Comparison of ENCODE assay signal across 10 cellular contexts in the genomic region with DNA sequence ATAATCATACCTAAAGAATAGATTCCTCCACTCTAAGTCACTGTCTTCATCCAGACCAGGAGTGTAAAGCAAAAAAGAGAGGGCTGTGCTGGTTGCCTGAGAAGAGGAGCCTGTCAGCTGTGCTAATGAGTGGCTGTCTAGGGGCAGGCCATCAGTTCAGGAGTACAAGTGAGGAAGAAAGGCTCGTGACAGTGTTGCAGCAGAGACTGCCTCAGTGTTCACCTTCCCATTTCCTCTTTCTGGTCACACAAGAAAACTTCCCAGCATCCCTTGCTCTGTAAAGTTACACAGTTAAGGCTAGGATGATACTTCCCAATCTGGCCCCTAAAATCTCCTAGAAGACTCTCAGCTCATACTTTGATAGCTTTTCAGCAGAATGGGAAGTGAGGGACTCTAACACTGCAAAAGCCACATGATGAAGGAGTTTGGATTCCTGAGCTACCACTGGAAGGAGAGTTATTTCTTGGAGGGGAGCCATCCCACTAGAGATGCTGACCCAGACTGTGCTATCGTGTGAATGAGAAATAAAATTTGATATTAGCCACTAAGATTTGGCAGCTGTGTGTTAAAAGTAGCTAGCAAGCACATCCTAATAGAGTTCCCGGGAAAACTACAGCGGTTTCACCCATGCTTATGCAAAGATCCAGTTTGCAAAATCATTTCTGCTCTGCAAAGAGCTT.
A peak's percentile ranks its signal among the peaks of the same experiment; 100 is the strongest.
DNase-seq lines count a peak whose midpoint lies in the region; ATAC-seq lines count a peak whose summit lies in the region.
"Had no signal": no experiment of that assay in that cellular context is flagged by ENCODE, and none has a peak within 500 bp of the region (broad histone marks: within the 10 kb centered on the region; RNA-seq: fewer than 3 reads in every experiment).

No MANE protein-coding gene starts in this region.

- peak; percentile 38 for DNase-seq in ELR (ENCODE audit: low read depth)
- peak; percentile 88 for DNase-seq in M059J (ENCODE audit: low read depth)
- peak; percentile 20 for DNase-seq in left kidney (ENCODE audit: low read depth, low spot score)
- no peak for DNase-seq in HT-29 (ENCODE audit: low spot score)
- no peak for DNase-seq in DMS53 treated with DMSO at 0.1 percent for 48 hours (lab: John Stamatoyannopoulos, UW; ENCODE audit: unreplicated experiment)
- no peak for DNase-seq in NCI-H2081 treated with DMSO at 0.1 percent for 48 hours (lab: John Stamatoyannopoulos, UW)
- DNase-seq: DND-41 had no signal

- ATAC-seq in GM21717 (IDR thresholded peaks at IDR 0.05; ENCODE audit: unreplicated experiment) (peak; percentile 94), HG03521 (IDR thresholded peaks at IDR 0.05; ENCODE audit: unreplicated experiment) (no peak)
- ATAC-seq: Right ventricle myocardium inferior had no signal

Comparison
In these comparisons a context has a peak if more than half of its experiments do, and no peak if none do; other contexts are left out.
1. DNase-seq: peak in ELR (single experiment), M059J (single experiment) and left kidney (single experiment); none in HT-29 (single experiment), DMS53 treated with DMSO at 0.1 percent for 48 hours (single experiment) and NCI-H2081 treated with DMSO at 0.1 percent for 48 hours (single experiment).